ENCODE assay signal across 22 cellular contexts in the genomic region with DNA sequence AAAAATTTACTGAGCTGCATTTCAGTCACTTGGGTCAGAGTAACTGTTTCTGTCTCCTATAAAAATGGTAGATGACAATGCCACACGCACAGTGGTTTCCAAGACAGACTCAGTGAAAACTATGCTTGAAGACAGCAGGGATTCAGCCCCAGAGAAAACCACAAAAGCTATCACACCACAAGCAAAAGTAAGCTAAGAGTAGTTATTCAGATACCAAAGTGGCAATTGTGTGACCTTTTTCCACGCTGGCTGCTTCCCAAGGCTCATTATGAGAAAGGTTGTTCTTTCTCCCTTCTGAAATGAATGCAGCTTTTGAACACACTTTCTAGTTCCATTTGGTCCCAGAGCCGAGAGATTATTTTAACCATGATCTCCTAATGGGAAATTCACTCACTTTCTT. TPM values are rescaled to one million over a fixed set of nuclear protein-coding genes. Genes with fewer than 3 reads are reported as not detected.
A peak's percentile ranks its signal among the peaks of the same experiment; 100 is the strongest.
DNase-seq lines count a peak whose midpoint lies in the region; ATAC-seq and TF ChIP-seq lines count a peak whose summit lies in the region.
"Had no signal": no experiment of that assay in that cellular context is flagged by ENCODE, and none has a peak within 500 bp of the region (broad histone marks: within the 10 kb centered on the region; RNA-seq: fewer than 3 reads in every experiment).

No MANE protein-coding gene starts in this region.

- CTCF ChIA-PET in HEK293 (lab: Yijun Ruan, JAX) = interaction anchor here (0.6 to 1.9 kb wide), 3 partner anchors 10 to 14 kb away, joined by 3 to 6 read pairs (median 4); no protein-coding TSS in a partner anchor

- H3K27me3 ChIP-seq in dorsolateral prefrontal cortex (peaks cover 0 to 61% (median 12%) of the 10 kb centered on the region in 45 donors), foreskin keratinocyte (no peaks in the 10 kb centered on the region)
- H3K27me3 ChIP-seq: upper lobe of left lung had no signal

- H3K4me1 ChIP-seq in HEK293 (ENCODE audit: control insufficient read depth, insufficient read depth, low read length) (peaks cover 4% of the 10 kb centered on the region; the same call in 1 of the 2 replicates), foreskin keratinocyte (no peaks in the 10 kb centered on the region)
- H3K4me1 ChIP-seq: upper lobe of left lung had no signal

- no peaks in the 10 kb centered on the region for H3K9me3 ChIP-seq in HEK293 (ENCODE audit: control insufficient read depth, insufficient read depth, low read depth, low read length)
- no peaks in the 10 kb centered on the region for H3K9me3 ChIP-seq in SK-N-MC (ENCODE audit: low read depth, low read length)
- H3K9me3 ChIP-seq: upper lobe of left lung had no signal

- H3K27ac ChIP-seq in HEK293 (ENCODE audit: extremely low read depth, low read depth, low read length) (no peak overlapping the region), SK-N-MC (peak overlapping the region; percentile 71), dorsolateral prefrontal cortex (peak overlapping the region in 54 of 59 donors; percentile 0 to 87 (median 68)), foreskin keratinocyte (no peak overlapping the region)
- H3K27ac ChIP-seq: RWPE1, upper lobe of left lung had no signal

- POLR2A ChIA-PET in HEK293 (lab: Yijun Ruan, JAX) = no interaction called here

- DNase-seq in SK-N-MC (ENCODE audit: low read depth, low spot score) (no peak), dorsolateral prefrontal cortex (no peak), pons (ENCODE audit: low spot score) (peak; percentile 57), retina (no peak), foreskin keratinocyte (no peak), NCI-H526 (lab: John Stamatoyannopoulos, UW) (no peak)
- DNase-seq in stimulated activated naive CD4-positive, alpha-beta T cell (lab: John Stamatoyannopoulos, UW) = no peak
- DNase-seq: activated B cell treated with CpG ODN at 0.5 μM for 24 hours; CD8-positive, alpha-beta memory T cell; effector CD8-positive, alpha-beta T cell; NCI-H1048; NCI-H2029 treated with DMSO at 0.1 percent for 48 hours; NCI-H510A treated with DMSO at 0.1 percent for 48 hours; stimulated activated CD4-positive, alpha-beta T cell treated with anti-CD3 and anti-CD28 coated beads, Interleukin-2, amount 100 ng/mL, for 24 hours; stimulated activated naive CD4-positive, alpha-beta T cell treated with Interleukin-2 at 50 U/mL for 16 hours; T1000; upper lobe of left lung had no signal

- H3K4me3 ChIP-seq in HEK293 (ENCODE audit: low read depth, low read length) = no peak overlapping the region
- peak overlapping the region; percentile 50; the same call in 1 of the 2 replicates for H3K4me3 ChIP-seq in SK-N-MC
- H3K4me3 ChIP-seq in dorsolateral prefrontal cortex = no peak overlapping the region
- H3K4me3 ChIP-seq: upper lobe of left lung had no signal

- ATAC-seq in foreskin keratinocyte = no peak
- ATAC-seq: esophagus mucosa; natural killer cell treated with Interleukin-12 subunit alpha and Interleukin-12 subunit beta and Interleukin-15 and Interleukin-18, amount 100 ng/mL, for 72 hours had no signal

- H3K36me3 ChIP-seq in HEK293 (ENCODE audit: control insufficient read depth in 2 of 2, insufficient read depth in 1 of 2, low read length in 2 of 2) = no peaks in the 10 kb centered on the region
- no peaks in the 10 kb centered on the region for H3K36me3 ChIP-seq in SK-N-MC (ENCODE audit: insufficient read depth, low read length)
- H3K36me3 ChIP-seq: upper lobe of left lung had no signal

- no peak overlapping the region for H3K9ac ChIP-seq in SK-N-MC (ENCODE audit: insufficient read length)

- TF ChIP-seq CTCF in HEK293 (tag by site-specific recombination; IDR thresholded peaks at IDR 0.05) (no peak), dorsolateral prefrontal cortex (IDR thresholded peaks at IDR 0.05 in 54 of 56, conservative IDR thresholded peaks at IDR 0.05 in 2 of 56; ENCODE audit: low read depth in 1 of 56, partially characterized antibody in 56 of 56) (no peak), foreskin keratinocyte (conservative IDR thresholded peaks at IDR 0.05) (no peak)

- intact Hi-C loops in dorsolateral prefrontal cortex (cut with DNase I) = loop anchor here in 1 of 2 donors (10.0 kb wide), 1 partner anchor 69 kb away; no protein-coding TSS in a partner anchor

TF ChIP-seq in HEK293, 187 proteins besides CTCF, POLR2A, EP300 and RAD21 (continues in another document):
- TF ChIP-seq ZBTB20 (tag by site-specific recombination; IDR thresholded peaks at IDR 0.05) = no peak
- no peak for TF ChIP-seq ZNF658 (tag by site-specific recombination; IDR thresholded peaks at IDR 0.05)
- TF ChIP-seq ZBTB1 (tag by site-specific recombination; IDR thresholded peaks at IDR 0.05) = no peak
- peak; percentile 37; the same call in 1 of the 2 replicates for TF ChIP-seq OSR2 (tag by site-specific recombination; IDR thresholded peaks at IDR 0.05)
- TF ChIP-seq HOXC10 (CRISPR knock-in tag; IDR thresholded peaks at IDR 0.05) = no peak
- no peak for TF ChIP-seq ZNF2 (tag by site-specific recombination; IDR thresholded peaks at IDR 0.05)
- TF ChIP-seq, protein P1, sequence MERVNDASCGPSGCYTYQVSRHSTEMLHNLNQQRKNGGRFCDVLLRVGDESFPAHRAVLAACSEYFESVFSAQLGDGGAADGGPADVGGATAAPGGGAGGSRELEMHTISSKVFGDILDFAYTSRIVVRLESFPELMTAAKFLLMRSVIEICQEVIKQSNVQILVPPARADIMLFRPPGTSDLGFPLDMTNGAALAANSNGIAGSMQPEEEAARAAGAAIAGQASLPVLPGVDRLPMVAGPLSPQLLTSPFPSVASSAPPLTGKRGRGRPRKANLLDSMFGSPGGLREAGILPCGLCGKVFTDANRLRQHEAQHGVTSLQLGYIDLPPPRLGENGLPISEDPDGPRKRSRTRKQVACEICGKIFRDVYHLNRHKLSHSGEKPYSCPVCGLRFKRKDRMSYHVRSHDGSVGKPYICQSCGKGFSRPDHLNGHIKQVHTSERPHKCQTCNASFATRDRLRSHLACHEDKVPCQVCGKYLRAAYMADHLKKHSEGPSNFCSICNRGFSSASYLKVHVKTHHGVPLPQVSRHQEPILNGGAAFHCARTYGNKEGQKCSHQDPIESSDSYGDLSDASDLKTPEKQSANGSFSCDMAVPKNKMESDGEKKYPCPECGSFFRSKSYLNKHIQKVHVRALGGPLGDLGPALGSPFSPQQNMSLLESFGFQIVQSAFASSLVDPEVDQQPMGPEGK (tag by site-specific recombination; IDR thresholded peaks at IDR 0.05) = no peak
- no peak for TF ChIP-seq ZNF324 (tag by site-specific recombination; IDR thresholded peaks at IDR 0.05)
- TF ChIP-seq, protein P2, sequence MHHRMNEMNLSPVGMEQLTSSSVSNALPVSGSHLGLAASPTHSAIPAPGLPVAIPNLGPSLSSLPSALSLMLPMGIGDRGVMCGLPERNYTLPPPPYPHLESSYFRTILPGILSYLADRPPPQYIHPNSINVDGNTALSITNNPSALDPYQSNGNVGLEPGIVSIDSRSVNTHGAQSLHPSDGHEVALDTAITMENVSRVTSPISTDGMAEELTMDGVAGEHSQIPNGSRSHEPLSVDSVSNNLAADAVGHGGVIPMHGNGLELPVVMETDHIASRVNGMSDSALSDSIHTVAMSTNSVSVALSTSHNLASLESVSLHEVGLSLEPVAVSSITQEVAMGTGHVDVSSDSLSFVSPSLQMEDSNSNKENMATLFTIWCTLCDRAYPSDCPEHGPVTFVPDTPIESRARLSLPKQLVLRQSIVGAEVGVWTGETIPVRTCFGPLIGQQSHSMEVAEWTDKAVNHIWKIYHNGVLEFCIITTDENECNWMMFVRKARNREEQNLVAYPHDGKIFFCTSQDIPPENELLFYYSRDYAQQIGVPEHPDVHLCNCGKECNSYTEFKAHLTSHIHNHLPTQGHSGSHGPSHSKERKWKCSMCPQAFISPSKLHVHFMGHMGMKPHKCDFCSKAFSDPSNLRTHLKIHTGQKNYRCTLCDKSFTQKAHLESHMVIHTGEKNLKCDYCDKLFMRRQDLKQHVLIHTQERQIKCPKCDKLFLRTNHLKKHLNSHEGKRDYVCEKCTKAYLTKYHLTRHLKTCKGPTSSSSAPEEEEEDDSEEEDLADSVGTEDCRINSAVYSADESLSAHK (tag by site-specific recombination; IDR thresholded peaks at IDR 0.05) = peak; percentile 32; the same call in 1 of the 2 replicates
- no peak for TF ChIP-seq ZNF248 (tag by site-specific recombination; IDR thresholded peaks at IDR 0.05)
- TF ChIP-seq FEZF1 (tag by site-specific recombination; IDR thresholded peaks at IDR 0.05) = peak; percentile 87
- TF ChIP-seq ZSCAN16 (tag by site-specific recombination; IDR thresholded peaks at IDR 0.05) = no peak
- TF ChIP-seq KLF9 (tag by site-specific recombination; IDR thresholded peaks at IDR 0.05; ENCODE audit: low read depth) = no peak
- TF ChIP-seq ZNF426 (tag by site-specific recombination; IDR thresholded peaks at IDR 0.05) = no peak

RNA-seq across cellular contexts. Expression of a gene that starts 46.4 kb away (rescaled TPM):
- total RNA-seq in dorsolateral prefrontal cortex (1,000 to 10,000 TPM in 18 of 120 experiments, 100 to 1,000 TPM in 102; 509 to 1,404 (median 816) TPM), foreskin keratinocyte (0.17 TPM in 1 of 2 replicates, not detected in the other)
- 0.01 TPM in 1 of 2 replicates, not detected in the other for polyA plus RNA-seq in foreskin keratinocyte
- total RNA-seq: activated B cell treated with CpG ODN at 0.5 μM for 24 hours; activated CD8-positive, alpha-beta memory T cell treated with anti-CD3 and anti-CD28 coated beads for 36 hours; CD8-positive, alpha-beta memory T cell; natural killer cell treated with Interleukin-12 subunit alpha and Interleukin-12 subunit beta and Interleukin-15 and Interleukin-18, amount 100 ng/mL, for 72 hours had no signal

Comparison
In these comparisons a context has a peak if more than half of its experiments do, and no peak if none do; other contexts are left out.
1. H3K27ac ChIP-seq: peak in SK-N-MC (single experiment) and dorsolateral prefrontal cortex (54 of 59); none in HEK293 (single experiment) and foreskin keratinocyte (single experiment).
2. RNA of a gene that starts 46.4 kb away (total RNA-seq): 509 to 1,404 TPM in dorsolateral prefrontal cortex; 0.17 TPM in foreskin keratinocyte; every median in the first group is over 100 times any median in the second.